ENCODE assay signal across 8 cellular contexts in the genomic region with DNA sequence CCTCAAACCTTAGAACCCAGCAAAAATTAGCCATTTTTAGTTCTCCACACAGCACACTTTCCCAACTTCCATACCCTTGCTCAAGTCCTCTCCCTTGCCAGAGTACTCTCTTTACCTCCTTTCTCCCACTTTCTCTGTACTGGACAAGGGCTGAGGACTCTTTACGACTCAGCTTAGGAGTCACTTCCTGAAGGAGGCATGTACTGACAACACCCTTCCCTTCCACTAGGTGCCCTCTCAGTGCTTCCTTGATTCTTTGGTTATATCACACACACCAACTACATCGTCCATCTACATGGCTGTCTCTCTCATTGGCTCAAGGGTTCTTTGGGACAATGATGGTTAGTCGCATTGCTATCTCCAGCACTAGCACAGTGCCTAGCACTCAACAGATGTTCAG.
DNase-seq lines count a peak whose midpoint lies in the region; ATAC-seq lines count a peak whose summit lies in the region.

No MANE protein-coding gene starts in this region.

- no peak overlapping the region for H3K27ac Mint-ChIP-seq in effector memory CD8-positive, alpha-beta T cell

- H3K9me3 Mint-ChIP-seq in effector memory CD8-positive, alpha-beta T cell, result no peaks in the 10 kb centered on the region

- H3K4me1 Mint-ChIP-seq in effector memory CD8-positive, alpha-beta T cell (ENCODE audit: low read depth in 2 of 2), result no peaks in the 10 kb centered on the region

- H3K27me3 Mint-ChIP-seq in effector memory CD8-positive, alpha-beta T cell, result peaks cover 54 to 56% of the 10 kb centered on the region in 2 donors

- H3K36me3 Mint-ChIP-seq in effector memory CD8-positive, alpha-beta T cell (ENCODE audit: insufficient read depth), result no peaks in the 10 kb centered on the region

- DNase-seq in GF-D8 (lab: John Stamatoyannopoulos, UW) (peak; percentile 29), NCI-H146 treated with DMSO at 0.1 percent for 48 hours (lab: John Stamatoyannopoulos, UW; ENCODE audit: unreplicated experiment) (peak; percentile 31), pons (ENCODE audit: low spot score) (peak; percentile 12), GM19238 (ENCODE audit: insufficient read length, low spot score) (no peak), activated T-cell treated with anti-CD3 and anti-CD28 coated beads for 4 hours (no peak), NCI-H2107 (lab: John Stamatoyannopoulos, UW) (no peak)
- no peak for DNase-seq in effector memory CD8-positive, alpha-beta T cell

- ATAC-seq in GM21786 (IDR thresholded peaks at IDR 0.05; ENCODE audit: unreplicated experiment), result peak; percentile 94
- peak; percentile 51 for ATAC-seq in effector memory CD8-positive, alpha-beta T cell (replicated peaks)

- no peak overlapping the region for H3K4me3 Mint-ChIP-seq in effector memory CD8-positive, alpha-beta T cell

Comparison
In these comparisons a context has a peak if more than half of its experiments do, and no peak if none do; other contexts are left out.
1. DNase-seq: peak in GF-D8 (single experiment), NCI-H146 treated with DMSO at 0.1 percent for 48 hours (single experiment) and pons (single experiment); none in effector memory CD8-positive, alpha-beta T cell (0 of 3), GM19238 (single experiment), activated T-cell treated with anti-CD3 and anti-CD28 coated beads for 4 hours (single experiment) and NCI-H2107 (single experiment).